In the genomic region with DNA sequence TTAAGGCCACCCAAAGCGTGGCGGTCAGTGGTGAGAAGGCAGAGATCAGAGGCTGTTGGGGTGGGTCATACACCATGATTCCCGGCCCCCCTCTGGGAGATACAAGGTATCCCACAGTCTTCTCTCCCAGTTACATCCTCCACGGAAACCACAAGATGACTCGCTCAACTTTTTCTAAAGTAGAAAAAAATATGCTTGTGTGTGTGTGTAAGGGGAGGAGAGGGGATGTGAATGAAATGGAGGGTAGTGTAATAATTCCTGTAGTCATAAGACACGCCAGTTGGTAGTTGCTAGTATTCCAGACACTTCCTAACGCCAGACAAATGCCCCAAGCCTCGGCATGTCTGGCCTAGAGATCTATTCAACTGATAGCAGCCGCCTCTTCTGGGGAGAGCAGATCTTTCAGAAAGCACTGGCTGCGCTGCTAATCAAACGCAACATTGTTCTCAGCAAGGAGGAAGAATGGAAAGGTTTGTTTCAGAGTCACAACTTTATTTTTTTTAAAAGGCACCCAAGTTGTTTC, we compare ENCODE assay signal across 8 cellular contexts.
DNase-seq lines count a peak whose midpoint lies in the region; ATAC-seq and TF ChIP-seq lines count a peak whose summit lies in the region.

No MANE protein-coding gene starts in this region.

- H3K9me3 ChIP-seq in gastrocnemius medialis, result no peaks in the 10 kb centered on the region

- TF ChIP-seq CTCF in BJ (IDR thresholded peaks at IDR 0.05; ENCODE audit: insufficient read depth, low read depth, low read length), result no peak
- TF ChIP-seq CTCF in gastrocnemius medialis (IDR thresholded peaks at IDR 0.05 in 4 of 5, conservative IDR thresholded peaks at IDR 0.05 in 1 of 5), result no peak

- H3K27me3 ChIP-seq in BJ (ENCODE audit: control insufficient read depth, insufficient read depth, low read length), result no peaks in the 10 kb centered on the region
- no peaks in the 10 kb centered on the region for H3K27me3 ChIP-seq in gastrocnemius medialis

- H3K27ac ChIP-seq in gastrocnemius medialis, result peak overlapping the region; percentile 86 to 95 (median 91)

- peak overlapping the region; percentile 92 for H3K4me3 Mint-ChIP-seq in activated naive CD8-positive, alpha-beta T cell

- intact Hi-C loops in left cardiac atrium (cut with DNase I) (loop anchor here (5.0 to 10.0 kb wide), 3 partner anchors 71 to 311 kb away; no protein-coding TSS in a partner anchor), gastrocnemius medialis (cut with DNase I; ENCODE audit: low total_unique reads) (no loop called here)

- peaks cover 35 to 44% of the 10 kb centered on the region in 2 donors for H3K4me1 ChIP-seq in gastrocnemius medialis

- H3K9me3 Mint-ChIP-seq in activated naive CD8-positive, alpha-beta T cell (ENCODE audit: low read depth), result no peaks in the 10 kb centered on the region

- in situ Hi-C loops in gastrocnemius medialis (cut with MboI; ENCODE audit: low sequenced_read_pairs in 4 of 4), result loop anchor here in 3 of 4 donors (5.0 to 10.0 kb wide), 4 partner anchors 74 to 309 kb away; no protein-coding TSS in a partner anchor

- peak; percentile 60 for DNase-seq in BJ (ENCODE audit: low read depth)
- peak; percentile 85 for DNase-seq in NCI-H128 (lab: John Stamatoyannopoulos, UW; ENCODE audit: unreplicated experiment)
- DNase-seq in left cardiac atrium, result peak; percentile 51
- DNase-seq in gastrocnemius medialis, result no peak
- no peak for DNase-seq in NCI-H446 treated with DMSO at 0.1 percent for 48 hours (lab: John Stamatoyannopoulos, UW)

- peak; percentile 2 for ATAC-seq in GM21529 (IDR thresholded peaks at IDR 0.05; ENCODE audit: unreplicated experiment)
- ATAC-seq in left cardiac atrium, result peak; percentile 5 to 39
- ATAC-seq in gastrocnemius medialis, result no peak
- ATAC-seq in GM18520 (IDR thresholded peaks at IDR 0.05; ENCODE audit: unreplicated experiment), result no peak

- peaks cover 57% of the 10 kb centered on the region for H3K4me1 Mint-ChIP-seq in activated naive CD8-positive, alpha-beta T cell (ENCODE audit: low read depth)

- H3K27ac Mint-ChIP-seq in activated naive CD8-positive, alpha-beta T cell, result peak overlapping the region; percentile 97

- H3K36me3 ChIP-seq in BJ (ENCODE audit: control insufficient read depth, insufficient read depth, low read length) (no peaks in the 10 kb centered on the region), gastrocnemius medialis (no peaks in the 10 kb centered on the region)

- CTCF ChIA-PET in BJ (lab: Yijun Ruan, JAX), result interaction anchor here (0.7 to 6.4 kb wide), 28 partner anchors 8 to 402 kb away, joined by 3 to 55 read pairs (median 5); no protein-coding TSS in a partner anchor

- 0 out of 2 replicates have a peak overlapping the region, but pooled peaks have one; percentile 5 for H3K4me3 ChIP-seq in BJ (ENCODE audit: low read depth, low read length)
- H3K4me3 ChIP-seq in gastrocnemius medialis, result peak overlapping the region; percentile 56 to 60 (median 58)

- POLR2A ChIA-PET in BJ (lab: Charles Lee), result interaction anchor here (0.8 to 2.7 kb wide), 2 partner anchors 10 to 140 kb away, joined by 4 to 20 read pairs; no protein-coding TSS in a partner anchor

- H3K27me3 Mint-ChIP-seq in activated naive CD8-positive, alpha-beta T cell, result no peaks in the 10 kb centered on the region

- no peak for TF ChIP-seq POLR2A in gastrocnemius medialis (IDR thresholded peaks at IDR 0.05)

- peaks cover 6% of the 10 kb centered on the region for H3K36me3 Mint-ChIP-seq in activated naive CD8-positive, alpha-beta T cell

Comparison
In these comparisons a context has a peak if more than half of its experiments do, and no peak if none do; other contexts are left out.
1. DNase-seq: peak in BJ (single experiment), NCI-H128 (single experiment) and left cardiac atrium (single experiment); none in gastrocnemius medialis (0 of 2) and NCI-H446 treated with DMSO at 0.1 percent for 48 hours (single experiment).
2. ATAC-seq: peak in GM21529 (single experiment) and left cardiac atrium (2 of 2); none in gastrocnemius medialis (0 of 2) and GM18520 (single experiment).